ENCODE assay signal across 9 cellular contexts in genomic region chr7:127683776-127684681, GRCh38.
DNase-seq lines count a peak whose midpoint lies in the region; ATAC-seq lines count a peak whose summit lies in the region.
"Had no signal": no experiment of that assay in that cellular context is flagged by ENCODE, and none has a peak within 500 bp of the region (broad histone marks: within the 10 kb centered on the region; RNA-seq: fewer than 3 reads in every experiment).

No MANE protein-coding gene starts in this region.

- ATAC-seq in GM18499 (IDR thresholded peaks at IDR 0.05; ENCODE audit: insufficient read depth, unreplicated experiment) = peak; percentile 85
- peak; percentile 67 for ATAC-seq in GM21717 (IDR thresholded peaks at IDR 0.05; ENCODE audit: unreplicated experiment)
- ATAC-seq in HG03571 (IDR thresholded peaks at IDR 0.05; ENCODE audit: unreplicated experiment) = peak; percentile 74
- ATAC-seq: upper lobe of right lung had no signal

- peak; percentile 24 for DNase-seq in fibroblast of the conjunctiva (ENCODE audit: low read depth)
- DNase-seq in DMS114 treated with DMSO at 0.1 percent for 48 hours (lab: John Stamatoyannopoulos, UW; ENCODE audit: unreplicated experiment) = no peak
- no peak for DNase-seq in SHP77 treated with DMSO at 0.1 percent for 48 hours (lab: John Stamatoyannopoulos, UW)
- DNase-seq in hypothalamus (lab: John Stamatoyannopoulos, UW) = no peak
- DNase-seq in C1 segment of cervical spinal cord (lab: John Stamatoyannopoulos, UW) = no peak
- DNase-seq: upper lobe of right lung had no signal
